Comparison of ENCODE assay signal across 14 cellular contexts in the genomic region with DNA sequence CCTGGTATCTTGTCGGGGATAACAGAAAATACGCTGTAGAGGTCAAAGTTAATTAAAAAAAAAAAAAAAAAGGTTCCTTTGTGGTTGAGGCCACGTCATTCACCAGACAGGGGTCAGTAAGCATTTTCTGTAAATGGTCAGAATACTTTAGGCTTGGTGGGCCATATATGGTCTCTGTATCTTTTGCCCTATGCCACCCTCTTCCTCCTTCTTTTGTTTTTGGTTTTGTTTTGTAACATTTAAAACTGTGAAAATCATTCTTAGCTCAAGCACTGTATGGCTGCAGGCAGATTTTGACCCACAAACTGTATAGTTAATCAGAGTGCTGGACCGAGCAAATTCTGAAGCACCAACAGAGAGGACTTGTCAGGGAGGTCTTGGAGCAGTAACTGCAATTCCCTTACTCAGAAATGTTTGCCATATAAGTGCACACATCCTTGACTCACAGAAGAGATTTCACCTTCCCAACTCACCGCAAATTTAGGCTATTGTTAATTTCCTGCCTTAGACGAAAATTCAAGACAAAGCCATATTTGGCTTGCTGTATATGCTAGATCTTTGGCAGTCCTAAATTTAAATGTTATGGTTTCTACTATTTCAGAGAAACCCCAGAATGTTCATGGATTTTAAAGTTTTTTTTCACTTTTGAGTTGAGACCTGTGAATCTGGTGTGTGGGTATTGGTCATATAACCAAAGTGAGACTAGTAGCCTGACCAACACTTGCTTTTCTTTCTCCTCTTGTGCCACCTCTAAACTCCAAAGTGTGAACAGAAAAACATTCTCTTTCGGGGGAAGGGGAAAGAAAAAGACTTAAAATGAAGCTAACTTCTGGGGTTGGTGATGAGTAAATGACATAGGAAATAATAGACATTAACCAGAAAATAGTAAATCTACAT.
DNase-seq lines count a peak whose midpoint lies in the region; ATAC-seq and TF ChIP-seq lines count a peak whose summit lies in the region.
"Had no signal": no experiment of that assay in that cellular context is flagged by ENCODE, and none has a peak within 500 bp of the region (broad histone marks: within the 10 kb centered on the region; RNA-seq: fewer than 3 reads in every experiment).

No MANE protein-coding gene starts in this region.

- H3K27ac ChIP-seq in brain microvascular endothelial cell = peak overlapping the region; percentile 5
- H3K27ac ChIP-seq in Peyer's patch = no peak overlapping the region
- H3K27ac ChIP-seq: right atrium auricular region had no signal

- no peaks in the 10 kb centered on the region for H3K9me3 ChIP-seq in Peyer's patch
- H3K9me3 ChIP-seq: right atrium auricular region had no signal

- no peaks in the 10 kb centered on the region for H3K36me3 ChIP-seq in brain microvascular endothelial cell (replicated peaks)
- no peaks in the 10 kb centered on the region for H3K36me3 ChIP-seq in Peyer's patch
- H3K36me3 ChIP-seq: right atrium auricular region had no signal

- TF ChIP-seq CTCF in GM12864 (IDR thresholded peaks at IDR 0.05; ENCODE audit: low read depth, low read length, missing control alignments) = no peak
- no peak for TF ChIP-seq CTCF in brain microvascular endothelial cell (IDR thresholded peaks at IDR 0.05; ENCODE audit: low read depth, low read length, missing control alignments)
- TF ChIP-seq CTCF in Peyer's patch (IDR thresholded peaks at IDR 0.05) = no peak

- ATAC-seq in GM19395 (IDR thresholded peaks at IDR 0.05; ENCODE audit: unreplicated experiment) = peak; percentile 61
- ATAC-seq in HG03064 (IDR thresholded peaks at IDR 0.05; ENCODE audit: low read depth, unreplicated experiment) = peak; percentile 48
- ATAC-seq: Panc1 had no signal

- no peaks in the 10 kb centered on the region for H3K27me3 ChIP-seq in brain microvascular endothelial cell (replicated peaks)
- H3K27me3 ChIP-seq in Peyer's patch = no peaks in the 10 kb centered on the region
- H3K27me3 ChIP-seq: right atrium auricular region had no signal

- peaks cover 0 to 12% (median 0%) of the 10 kb centered on the region in 4 donors for H3K4me1 ChIP-seq in Peyer's patch
- H3K4me1 ChIP-seq: right atrium auricular region had no signal

- TF ChIP-seq POLR2A in Peyer's patch (IDR thresholded peaks at IDR 0.05) = no peak

- in situ Hi-C loops in brain microvascular endothelial cell (cut with HindIII; ENCODE audit: low pct_ligation_motif_present, low sequenced_read_pairs) (no loop called here), KBM-7 (cut with MboI; ENCODE audit: low pct_unique_long_range_greater_than_20kb, low sequenced_read_pairs) (no loop called here)

- DNase-seq in GM12864 (ENCODE audit: low read depth) (no peak), brain microvascular endothelial cell (no peak), Kasumi-1 (lab: John Stamatoyannopoulos, UW) (no peak), KBM-7 (no peak), Peyer's patch (no peak), HPDE6-E6E7 (ENCODE audit: extremely low spot score) (no peak)
- DNase-seq: activated CD4-positive, alpha-beta T cell treated with anti-CD3 and anti-CD28 coated beads, Interleukin-2, amount 50 U/mL, for 1 hour; AML-193; erythroblast; NCI-H1092 had no signal

- peak overlapping the region; percentile 10; the same call in 1 of the 2 replicates for H3K4me3 ChIP-seq in GM12864 (ENCODE audit: low read depth, low read length)
- H3K4me3 ChIP-seq in brain microvascular endothelial cell (ENCODE audit: low read depth, low read length) = no peak overlapping the region
- H3K4me3 ChIP-seq in Peyer's patch = no peak overlapping the region
- H3K4me3 ChIP-seq: right atrium auricular region had no signal
